1 cellular context compared by ENCODE assay signal in genomic region chrX:133911816-133912495, GRCh38.
TF ChIP-seq lines count a peak whose summit lies in the region.

No MANE protein-coding gene starts in this region.

TF ChIP-seq in H1, 55 proteins besides CTCF, POLR2A, EP300 and RAD21:
- TF ChIP-seq ASH2L (IDR thresholded peaks at IDR 0.05; ENCODE audit: low read length) (no peak), SIRT6 (IDR thresholded peaks at IDR 0.05; ENCODE audit: low read length) (no peak)
